In the genomic region with DNA sequence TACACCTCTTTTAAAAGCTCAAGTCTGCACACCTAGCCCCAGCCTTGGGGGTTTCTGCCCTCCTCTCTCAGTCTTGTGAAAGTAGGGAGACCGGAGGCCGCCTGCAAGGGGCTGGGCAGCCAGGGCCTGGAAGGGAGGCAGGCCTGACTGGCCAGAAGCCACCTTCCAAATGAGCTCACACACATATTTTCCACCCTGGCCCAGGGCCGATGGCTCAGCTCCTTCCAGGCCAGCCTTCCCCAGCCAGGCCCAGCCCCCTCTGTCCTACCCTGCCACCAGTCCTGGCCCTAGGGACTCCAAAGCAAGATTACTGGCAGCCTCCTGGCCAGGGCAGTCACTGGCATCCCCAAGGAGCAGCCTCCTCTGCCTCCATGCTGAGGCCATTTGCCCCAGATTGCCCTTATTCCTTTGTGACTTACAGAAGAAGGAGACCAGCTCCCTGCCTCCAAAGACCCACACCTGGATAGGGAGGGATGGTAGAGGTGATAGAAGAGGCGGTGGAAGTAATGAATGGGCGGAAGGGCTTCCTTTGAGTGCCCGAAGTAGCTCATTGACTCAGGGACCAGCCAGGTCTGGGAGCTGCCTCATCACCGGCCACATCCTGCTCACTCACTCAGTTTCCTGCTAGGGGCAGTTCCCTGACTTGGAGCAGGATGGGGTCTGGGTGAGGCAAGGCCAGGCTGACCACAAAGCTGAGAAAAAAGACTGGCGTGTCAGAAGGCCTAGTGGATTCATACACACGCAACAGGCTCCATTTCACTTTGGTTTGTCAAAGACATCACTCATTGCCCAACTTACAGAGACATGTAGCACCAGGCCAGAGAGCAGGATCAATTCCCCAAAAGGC, we compare ENCODE assay signal across 9 cellular contexts. TPM values are rescaled to one million over a fixed set of nuclear protein-coding genes. Genes with fewer than 3 reads are reported as not detected.
DNase-seq lines count a peak whose midpoint lies in the region; ATAC-seq lines count a peak whose summit lies in the region.
"Had no signal": no experiment of that assay in that cellular context is flagged by ENCODE, and none has a peak within 500 bp of the region (broad histone marks: within the 10 kb centered on the region; RNA-seq: fewer than 3 reads in every experiment).

No MANE protein-coding gene starts in this region.

- H3K27ac ChIP-seq in right cardiac atrium (ENCODE audit: low read length), result peak overlapping the region; percentile 82
- peak overlapping the region; percentile 91 for H3K27ac ChIP-seq in skeletal muscle tissue (ENCODE audit: low read depth, low read length)

- H3K36me3 Mint-ChIP-seq in activated T-cell treated with anti-CD3 and anti-CD28 coated beads, Interleukin-2, amount 50 U/mL, for 4 hours (ENCODE audit: insufficient read depth), result no peaks in the 10 kb centered on the region

- DNase-seq in activated T-cell treated with anti-CD3 and anti-CD28 coated beads for 48 hours (ENCODE audit: low read depth), result peak; percentile 33
- DNase-seq in activated T-cell treated with anti-CD3 and anti-CD28 coated beads, Interleukin-2, amount 50 U/mL, for 4 hours, result no peak
- DNase-seq in amniotic epithelial cell (ENCODE audit: low read depth), result peak; percentile 94
- peak; percentile 95 to 98 (median 97) for DNase-seq in right cardiac atrium
- DNase-seq in NCI-H1417 (lab: John Stamatoyannopoulos, UW), result no peak

- intact Hi-C loops in right cardiac atrium (cut with DNase I), result loop anchor here in 3 of 4 donors (1.0 to 10.0 kb wide), 5 partner anchors 28 to 466 kb away; no protein-coding TSS in a partner anchor

- no peak overlapping the region for H3K4me3 Mint-ChIP-seq in activated T-cell treated with anti-CD3 and anti-CD28 coated beads, Interleukin-2, amount 50 U/mL, for 4 hours

- WGBS in right cardiac atrium, result 36% methylated on average over 9 of the region's 9 CpGs

- peaks cover 6% of the 10 kb centered on the region for H3K4me1 Mint-ChIP-seq in activated T-cell treated with anti-CD3 and anti-CD28 coated beads, Interleukin-2, amount 50 U/mL, for 4 hours (ENCODE audit: low read depth)

- H3K9me3 ChIP-seq in right cardiac atrium (ENCODE audit: control insufficient read depth, low read length) (no peaks in the 10 kb centered on the region), skeletal muscle tissue (ENCODE audit: control insufficient read depth in 3 of 3, low read length in 3 of 3) (no peaks in the 10 kb centered on the region)

- H3K27me3 ChIP-seq in right cardiac atrium (ENCODE audit: control insufficient read depth, insufficient read depth), result no peaks in the 10 kb centered on the region
- no peaks in the 10 kb centered on the region for H3K27me3 ChIP-seq in skeletal muscle tissue (ENCODE audit: control insufficient read depth in 3 of 3, insufficient read depth in 3 of 3, low read length in 3 of 3)

- H3K9ac ChIP-seq in skeletal muscle tissue (ENCODE audit: low read depth in 1 of 3, low read length in 3 of 3), result peak overlapping the region; percentile 66 to 79 (median 67)

- peaks cover 7% of the 10 kb centered on the region for H3K27me3 Mint-ChIP-seq in activated T-cell treated with anti-CD3 and anti-CD28 coated beads, Interleukin-2, amount 50 U/mL, for 4 hours (ENCODE audit: low read depth)

- peaks cover 25% of the 10 kb centered on the region for H3K4me1 ChIP-seq in right cardiac atrium (ENCODE audit: control insufficient read depth, insufficient read depth, low read length)
- H3K4me1 ChIP-seq in skeletal muscle tissue (ENCODE audit: control insufficient read depth in 3 of 3, insufficient read depth in 3 of 3, low read length in 3 of 3), result peaks cover 53 to 64% (median 56%) of the 10 kb centered on the region in 3 donors

- no peak for ATAC-seq in activated T-cell treated with anti-CD3 and anti-CD28 coated beads, Interleukin-2, amount 50 U/mL, for 4 hours
- peak; percentile 82 to 86 for ATAC-seq in right cardiac atrium
- ATAC-seq in GM18907 (IDR thresholded peaks at IDR 0.05; ENCODE audit: unreplicated experiment), result no peak
- no peak for ATAC-seq in GM18858 (IDR thresholded peaks at IDR 0.05; ENCODE audit: unreplicated experiment)

- H3K36me3 ChIP-seq in skeletal muscle tissue (ENCODE audit: control insufficient read depth in 3 of 3, insufficient read depth in 3 of 3, low read length in 3 of 3), result no peaks in the 10 kb centered on the region

- no peaks in the 10 kb centered on the region for H3K9me3 Mint-ChIP-seq in activated T-cell treated with anti-CD3 and anti-CD28 coated beads, Interleukin-2, amount 50 U/mL, for 4 hours

- H3K4me3 ChIP-seq in right cardiac atrium (ENCODE audit: low read length), result no peak overlapping the region
- H3K4me3 ChIP-seq in skeletal muscle tissue (ENCODE audit: low read length in 3 of 3), result peak overlapping the region; percentile 14 to 45 (median 40)

RNA-seq across cellular contexts. Expression of gene MMP14, which starts 14.8 kb away (rescaled TPM):
- total RNA-seq in activated T-cell treated with anti-CD3 and anti-CD28 coated beads, Interleukin-2, amount 50 U/mL, for 4 hours, result 1 to 10 TPM in 2 of 3 donors, under 1 TPM in 1; 0.76 to 1.6 (median 1.2) TPM
- total RNA-seq in right cardiac atrium (10 to 100 TPM; 45.3 to 64.1 (median 50.0) TPM), skeletal muscle tissue (96.0 TPM)
- polyA plus RNA-seq in right cardiac atrium, result 33.3 TPM

RNA-seq across cellular contexts. Expression of gene LRP10, which starts 20.4 kb away (rescaled TPM):
- 10 to 100 TPM; 19.3 to 33.7 (median 26.2) TPM for total RNA-seq in activated T-cell treated with anti-CD3 and anti-CD28 coated beads, Interleukin-2, amount 50 U/mL, for 4 hours
- 10 to 100 TPM; 66.2 to 89.7 (median 76.5) TPM for total RNA-seq in right cardiac atrium
- 28.7 TPM for polyA plus RNA-seq in right cardiac atrium
- total RNA-seq in skeletal muscle tissue, result 11.0 TPM

RNA-seq across cellular contexts. Expression of gene MRPL52, which starts 21.5 kb away (rescaled TPM):
- total RNA-seq in activated T-cell treated with anti-CD3 and anti-CD28 coated beads, Interleukin-2, amount 50 U/mL, for 4 hours, result 100 to 1,000 TPM; 247 to 250 (median 249) TPM
- total RNA-seq in right cardiac atrium, result 100 to 1,000 TPM in 1 of 4 donors, 10 to 100 TPM in 3; 86.2 to 115 (median 91.1) TPM
- 113 TPM for polyA plus RNA-seq in right cardiac atrium
- total RNA-seq in skeletal muscle tissue, result 16.7 TPM

RNA-seq across cellular contexts. Expression of gene REM2, which starts 31.9 kb away (rescaled TPM):
- total RNA-seq in activated T-cell treated with anti-CD3 and anti-CD28 coated beads, Interleukin-2, amount 50 U/mL, for 4 hours, result under 1 TPM; 0.13 to 0.27 (median 0.15) TPM
- total RNA-seq in right cardiac atrium (under 1 TPM in 1 of 4 donors, not detected in 3; 0.25 TPM), skeletal muscle tissue (under 0.01 TPM)
- polyA plus RNA-seq in right cardiac atrium, result 0.07 TPM

RNA-seq across cellular contexts. Expression of gene SLC7A7, which starts 35.9 kb away (rescaled TPM):
- total RNA-seq in activated T-cell treated with anti-CD3 and anti-CD28 coated beads, Interleukin-2, amount 50 U/mL, for 4 hours, result under 1 TPM; 0.16 to 0.51 (median 0.19) TPM
- 10 to 100 TPM in 1 of 4 donors, 1 to 10 TPM in 3; 5.7 to 13.6 (median 7.5) TPM for total RNA-seq in right cardiac atrium
- polyA plus RNA-seq in right cardiac atrium, result 3.1 TPM
- 15.1 TPM for total RNA-seq in skeletal muscle tissue
- total RNA-seq: T-helper 2 cell treated with Interferon-gamma antibody and Interleukin-4, amounts not matched to agents 100 ng/mL and 5 ng/mL, for 36 hours had no signal

Comparison
In these comparisons a context has a peak if more than half of its experiments do, and no peak if none do; other contexts are left out.
1. DNase-seq: peak in activated T-cell treated with anti-CD3 and anti-CD28 coated beads for 48 hours (single experiment), amniotic epithelial cell (single experiment) and right cardiac atrium (3 of 3); none in activated T-cell treated with anti-CD3 and anti-CD28 coated beads, Interleukin-2, amount 50 U/mL, for 4 hours (single experiment) and NCI-H1417 (0 of 3).
2. ATAC-seq: peak in right cardiac atrium (2 of 2); none in activated T-cell treated with anti-CD3 and anti-CD28 coated beads, Interleukin-2, amount 50 U/mL, for 4 hours (0 of 2), GM18907 (single experiment) and GM18858 (single experiment).
3. RNA of gene MMP14, which starts 14.8 kb away (total RNA-seq): 96.0 TPM in skeletal muscle tissue (single experiment) and 45.3 to 64.1 TPM in right cardiac atrium; 0.76 to 1.6 TPM in activated T-cell treated with anti-CD3 and anti-CD28 coated beads, Interleukin-2, amount 50 U/mL, for 4 hours; every median in the first group is over 10 times any median in the second.